ENCODE assay signal across 9 cellular contexts in the genomic region with DNA sequence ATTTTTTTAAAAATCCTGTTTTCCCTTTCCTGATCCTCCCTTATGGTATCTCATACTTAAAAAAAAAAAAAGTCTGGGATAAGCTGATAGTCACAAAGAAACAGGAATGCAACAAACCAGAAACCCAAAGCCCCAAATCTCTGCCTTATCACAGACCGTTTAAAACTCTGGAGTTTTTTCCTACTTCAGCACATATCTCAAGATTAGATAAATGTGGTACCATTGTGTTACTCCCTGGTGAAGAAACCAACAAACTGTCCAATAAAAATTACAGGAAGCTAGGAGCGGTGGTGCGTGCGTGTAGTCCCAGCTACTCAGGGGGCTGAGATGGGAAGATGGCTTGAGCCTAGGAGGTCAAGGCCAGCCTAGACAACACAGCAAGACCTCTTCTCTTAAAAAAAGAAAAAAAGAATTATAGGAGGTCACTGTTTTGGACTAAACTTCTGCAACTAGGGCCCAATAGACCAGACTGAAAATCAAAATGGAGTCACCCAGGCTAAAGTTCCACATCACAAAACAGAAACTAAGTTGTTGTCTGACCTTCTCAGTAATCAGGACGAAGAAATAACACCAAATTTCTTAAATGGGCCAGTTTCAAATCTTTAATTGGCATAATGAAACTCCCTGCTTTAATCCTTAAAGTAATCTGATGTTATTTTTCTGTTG. TPM values are rescaled to one million over a fixed set of nuclear protein-coding genes. Genes with fewer than 3 reads are reported as not detected.
A peak's percentile ranks its signal among the peaks of the same experiment; 100 is the strongest.
DNase-seq lines count a peak whose midpoint lies in the region; ATAC-seq, FAIRE-seq and TF ChIP-seq lines count a peak whose summit lies in the region.
"Had no signal": no experiment of that assay in that cellular context is flagged by ENCODE, and none has a peak within 500 bp of the region (broad histone marks: within the 10 kb centered on the region; RNA-seq: fewer than 3 reads in every experiment).

No MANE protein-coding gene starts in this region.

- no peak for DNase-seq in RWPE2 (ENCODE audit: low spot score)
- DNase-seq in esophagus squamous epithelium (lab: John Stamatoyannopoulos, UW) = no peak
- DNase-seq in progenitor cell of endocrine pancreas (ENCODE audit: low spot score, unreplicated experiment) = no peak
- DNase-seq in NCI-H345 (lab: John Stamatoyannopoulos, UW) = no peak
- DNase-seq in ACHN = no peak
- no peak for DNase-seq in SK-N-DZ (ENCODE audit: low spot score)
- DNase-seq: DMS 273 treated with DMSO at 0.1 percent for 48 hours had no signal

- intact Hi-C loops in esophagus squamous epithelium (cut with DNase I) = no loop called here

- no peaks in the 10 kb centered on the region for H3K9me3 ChIP-seq in RWPE2 (ENCODE audit: severe bottlenecking)
- no peaks in the 10 kb centered on the region for H3K9me3 ChIP-seq in esophagus squamous epithelium

- H3K36me3 ChIP-seq in RWPE2 (ENCODE audit: low read depth) (no peaks in the 10 kb centered on the region), esophagus squamous epithelium (peaks cover 0 to 5% (median 0%) of the 10 kb centered on the region in 3 donors)

- WGBS in esophagus squamous epithelium, 2 donors = 73 to 76% methylated on average over 5 of the region's 5 CpGs

- TF ChIP-seq CTCF in RWPE2 (IDR thresholded peaks at IDR 0.05; ENCODE audit: poor library complexity, severe bottlenecking) = no peak
- TF ChIP-seq CTCF in esophagus squamous epithelium (IDR thresholded peaks at IDR 0.05) = no peak
- TF ChIP-seq CTCF in progenitor cell of endocrine pancreas (IDR thresholded peaks at IDR 0.05; ENCODE audit: unreplicated experiment) = no peak

- H3K27ac ChIP-seq in RWPE2 (ENCODE audit: poor library complexity, severe bottlenecking) = peak overlapping the region; percentile 72
- H3K27ac ChIP-seq in esophagus squamous epithelium = peak overlapping the region; percentile 59 to 82 (median 77)

- H3K27me3 Mint-ChIP-seq in progenitor cell of endocrine pancreas = no peaks in the 10 kb centered on the region

- H3K4me3 ChIP-seq in RWPE2 (ENCODE audit: severe bottlenecking) (no peak overlapping the region), esophagus squamous epithelium (no peak overlapping the region)

- TF ChIP-seq POLR2A in esophagus squamous epithelium (IDR thresholded peaks at IDR 0.05) = no peak

- H3K27me3 ChIP-seq in RWPE2 (ENCODE audit: insufficient read depth, poor library complexity, severe bottlenecking) = no peaks in the 10 kb centered on the region
- no peaks in the 10 kb centered on the region for H3K27me3 ChIP-seq in esophagus squamous epithelium

- peak overlapping the region; percentile 99 for H3K27ac Mint-ChIP-seq in progenitor cell of endocrine pancreas

- FAIRE-seq in G401.6 (lab: Jason Lieb, UNC) = peak; percentile 25

- ATAC-seq in RWPE2 (ENCODE audit: low read depth) (no peak), HG02938 (IDR thresholded peaks at IDR 0.05; ENCODE audit: unreplicated experiment) (no peak)

- H3K4me1 ChIP-seq in RWPE2 (ENCODE audit: insufficient read depth, poor library complexity, severe bottlenecking) = peaks cover 22% of the 10 kb centered on the region
- peaks cover 5 to 52% (median 21%) of the 10 kb centered on the region in 3 donors for H3K4me1 ChIP-seq in esophagus squamous epithelium

- H3K9me3 Mint-ChIP-seq in progenitor cell of endocrine pancreas (ENCODE audit: low read depth) = peaks cover 5% of the 10 kb centered on the region

- peak overlapping the region; percentile 3 for H3K4me3 Mint-ChIP-seq in progenitor cell of endocrine pancreas (ENCODE audit: low read depth)

- in situ Hi-C loops in ACHN (cut with HindIII; ENCODE audit: low pct_ligation_motif_present, low pct_unique_long_range_greater_than_20kb, low sequenced_read_pairs) = no loop called here

- no peaks in the 10 kb centered on the region for H3K36me3 Mint-ChIP-seq in progenitor cell of endocrine pancreas (ENCODE audit: insufficient read depth)

- peaks cover 49% of the 10 kb centered on the region for H3K4me1 Mint-ChIP-seq in progenitor cell of endocrine pancreas (ENCODE audit: low read depth)

RNA-seq across cellular contexts. Expression of a gene that starts 51.9 kb away (rescaled TPM):
- total RNA-seq in esophagus squamous epithelium (100 to 1,000 TPM in 2 of 4 donors, 10 to 100 TPM in 2; 94.6 to 197 (median 125) TPM), progenitor cell of endocrine pancreas (64.3 and 64.8 TPM in 2 replicates)
- not detected in 2 replicates for polyA plus RNA-seq in SK-N-DZ (2014; cell fraction: cytosol; rRNA removed)
- not detected in 2 replicates for polyA plus RNA-seq in SK-N-DZ (2014; cell fraction: nucleus; rRNA removed)
